In the genomic region with DNA sequence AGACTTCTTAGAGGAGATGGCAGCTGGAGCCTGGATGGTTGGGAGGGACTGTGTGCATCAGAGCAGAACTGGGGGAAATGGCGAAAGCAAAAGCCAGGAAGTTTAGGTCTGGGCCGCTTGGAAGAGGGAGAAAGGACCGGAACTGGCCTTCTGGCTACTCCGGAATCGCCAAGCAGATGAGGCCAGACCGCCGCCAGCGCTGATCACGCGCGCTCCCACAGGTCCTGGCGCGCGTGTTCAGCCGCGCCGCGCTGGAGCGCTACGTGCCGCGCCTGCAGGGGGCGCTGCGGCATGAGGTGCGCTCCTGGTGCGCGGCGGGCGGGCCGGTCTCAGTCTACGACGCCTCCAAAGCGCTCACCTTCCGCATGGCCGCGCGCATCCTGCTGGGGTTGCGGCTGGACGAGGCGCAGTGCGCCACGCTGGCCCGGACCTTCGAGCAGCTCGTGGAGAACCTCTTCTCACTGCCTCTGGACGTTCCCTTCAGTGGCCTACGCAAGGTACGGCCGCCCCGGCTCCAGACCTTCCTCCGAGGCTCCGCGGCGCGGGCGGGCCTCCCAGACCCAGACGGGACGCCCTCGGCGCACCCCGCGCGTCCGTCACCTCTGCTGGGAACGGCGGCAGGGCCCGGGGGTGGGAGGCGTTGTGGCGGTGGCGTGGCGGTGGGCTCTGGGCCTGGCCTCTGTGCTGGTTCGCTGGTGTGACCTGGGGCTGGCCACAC, we compare ENCODE assay signal across 9 cellular contexts. TPM values are rescaled to one million over a fixed set of nuclear protein-coding genes. Genes with fewer than 3 reads are reported as not detected.
A peak's percentile ranks its signal among the peaks of the same experiment; 100 is the strongest.
DNase-seq lines count a peak whose midpoint lies in the region; ATAC-seq and TF ChIP-seq lines count a peak whose summit lies in the region.
"Had no signal": no experiment of that assay in that cellular context is flagged by ENCODE, and none has a peak within 500 bp of the region (broad histone marks: within the 10 kb centered on the region; RNA-seq: fewer than 3 reads in every experiment).

No MANE protein-coding gene starts in this region.

- H3K18ac ChIP-seq in IMR-90 (ENCODE audit: low read depth, low read length) = no peak overlapping the region

- BruUV-seq in IMR-90 (replicated peaks; lab: Mats Ljungman, UMichigan) = no TSS peak

- H2BK120ac ChIP-seq in IMR-90 (ENCODE audit: low read depth, low read length) = no peak overlapping the region

- H2BK20ac ChIP-seq in IMR-90 (ENCODE audit: low read depth, low read length) = no peak overlapping the region; the same call in 1 of the 2 replicates

- dilution Hi-C loops in IMR-90 (cut with HindIII; ENCODE audit: low sequenced_read_pairs, unreplicated experiment) = no loop called here

- H4K91ac ChIP-seq in IMR-90 (ENCODE audit: insufficient read depth, low read depth, low read length) = no peak overlapping the region

- no peak overlapping the region for H2BK5ac ChIP-seq in IMR-90 (ENCODE audit: low read depth, low read length, poor library complexity, severe bottlenecking)

- peaks cover 28% of the 10 kb centered on the region for H3K4me1 Mint-ChIP-seq in stimulated activated memory B cell treated with anti-CD40 and anti-IgM and Interleukin-4, amounts not matched to agents 10 μg/mL and 1 μg/mL and 100 μg/mL, for 72 hours

- H3K4me1 ChIP-seq in ES-I3 (ENCODE audit: insufficient read depth, low read length) (no peaks in the 10 kb centered on the region), IMR-90 (ENCODE audit: control insufficient read depth, insufficient read depth, low read length) (peaks cover 6% of the 10 kb centered on the region; the same call in 1 of the 2 replicates), left lung (peaks cover 16 to 31% of the 10 kb centered on the region in 2 donors)

- H3K36me3 ChIP-seq in ES-I3 (ENCODE audit: insufficient read depth, low read length) = no peaks in the 10 kb centered on the region
- no peaks in the 10 kb centered on the region; the same call in 1 of the 2 replicates for H3K36me3 ChIP-seq in IMR-90 (ENCODE audit: control insufficient read depth, insufficient read depth, low read length)
- peaks cover 0 to 46% of the 10 kb centered on the region in 2 donors for H3K36me3 ChIP-seq in left lung

- DNase-seq in IMR-90 (peak; percentile 44), cardiac fibroblast (ENCODE audit: low read depth in 2 of 2) (peak; percentile 53), left lung (peak in 1 of 2 donors; percentile 84), NCI-H1092 treated with DMSO at 0.1 percent for 48 hours (lab: John Stamatoyannopoulos, UW) (no peak)
- DNase-seq in NK-92 treated with Interleukin-12 subunit alpha and Interleukin-12 subunit beta, amount 100 ng/mL, for 24 hours (lab: John Stamatoyannopoulos, UW) = no peak
- DNase-seq in effector CD8-positive, alpha-beta T cell (lab: John Stamatoyannopoulos, UW) = no peak

- peak overlapping the region in 1 of 2 experiments; percentile 52; a peak in 1 of 4 replicates for H4K8ac ChIP-seq in IMR-90 (ENCODE audit: low read depth in 2 of 2, low read length in 2 of 2)

- H3K36me3 Mint-ChIP-seq in stimulated activated memory B cell treated with anti-CD40 and anti-IgM and Interleukin-4, amounts not matched to agents 10 μg/mL and 1 μg/mL and 100 μg/mL, for 72 hours = peaks cover 24% of the 10 kb centered on the region

- TF ChIP-seq CTCF in IMR-90 (conservative IDR thresholded peaks at IDR 0.05; ENCODE audit: low read depth, low read length) (peak; percentile 63), cardiac fibroblast (IDR thresholded peaks at IDR 0.05; ENCODE audit: low read depth, low read length) (peak; percentile 23), left lung (IDR thresholded peaks at IDR 0.05) (peak; percentile 37 to 54)

- H3K9me1 ChIP-seq in IMR-90 (ENCODE audit: insufficient read depth, low read length) = no peaks in the 10 kb centered on the region

- no peaks in the 10 kb centered on the region for H3K79me1 ChIP-seq in IMR-90 (ENCODE audit: low read depth in 1 of 2, low read length in 2 of 2)

- H3K27me3 ChIP-seq in IMR-90 (ENCODE audit: control insufficient read depth, insufficient read depth, low read length) (peaks cover 75% of the 10 kb centered on the region), left lung (peaks cover 79 to 82% of the 10 kb centered on the region in 2 donors)

- 4% methylated on average over 40 of the region's 72 CpGs; no CpG with 5 or more reads in 1 of the 2 experiments for WGBS in IMR-90 (ENCODE audit: extremely low coverage in 2 of 2, insufficient read length in 1 of 2), 2 experiments

- H3K27ac ChIP-seq in IMR-90 (ENCODE audit: insufficient read depth, low read length) (no peak overlapping the region), left lung (no peak overlapping the region)

- ATAC-seq in IMR-90 (ENCODE audit: low read depth) (peak; percentile 73), left lung (peak; percentile 88)
- ATAC-seq in stimulated activated memory B cell treated with anti-CD40 and anti-IgM and Interleukin-4, amounts not matched to agents 10 μg/mL and 1 μg/mL and 100 μg/mL, for 72 hours = peak; percentile 74

- H3K14ac ChIP-seq in IMR-90 (replicated peaks; ENCODE audit: low read depth, low read length) = no peak overlapping the region; the same call in 1 of the 2 replicates

- no peak overlapping the region for H3K4ac ChIP-seq in IMR-90 (ENCODE audit: low read depth, low read length)

- POLR2A ChIA-PET in IMR-90 (lab: Charles Lee; ENCODE audit: unreplicated experiment) = no interaction called here

- intact Hi-C loops in IMR-90 (cut with micrococcal nuclease) (no loop called here), left lung (cut with DNase I) (no loop called here)

- no peak overlapping the region for H3K27ac Mint-ChIP-seq in stimulated activated memory B cell treated with anti-CD40 and anti-IgM and Interleukin-4, amounts not matched to agents 10 μg/mL and 1 μg/mL and 100 μg/mL, for 72 hours

- peak overlapping the region; percentile 84 for H3K4me3 Mint-ChIP-seq in stimulated activated memory B cell treated with anti-CD40 and anti-IgM and Interleukin-4, amounts not matched to agents 10 μg/mL and 1 μg/mL and 100 μg/mL, for 72 hours

- H3K23ac ChIP-seq in IMR-90 (ENCODE audit: low read depth, low read length) = 0 out of 2 replicates have a peak overlapping the region, but pooled peaks have one; percentile 73

- H3K4me3 ChIP-seq in IMR-90 (ENCODE audit: insufficient read depth, low read depth, low read length) = peak overlapping the region; percentile 36
- peak overlapping the region; percentile 30 to 45 for H3K4me3 ChIP-seq in cardiac fibroblast (replicated peaks in 1 of 2; ENCODE audit: low read depth in 2 of 2, low read length in 2 of 2)
- H3K4me3 ChIP-seq in left lung = peak overlapping the region; percentile 5 to 17

- no peaks in the 10 kb centered on the region; the same call in 1 of the 2 replicates for H3K9me3 ChIP-seq in ES-I3 (ENCODE audit: control insufficient read depth, insufficient read depth, low read length)
- H3K9me3 ChIP-seq in IMR-90 (ENCODE audit: control insufficient read depth, insufficient read depth, low read length) = no peaks in the 10 kb centered on the region
- H3K9me3 ChIP-seq in left lung = no peaks in the 10 kb centered on the region

- no peak for TF ChIP-seq POLR2A in IMR-90 (IDR thresholded peaks at IDR 0.05; ENCODE audit: low read depth, low read length)

- peak overlapping the region; percentile 53 for H3K9ac ChIP-seq in ES-I3 (ENCODE audit: low read depth, low read length)
- no peak overlapping the region for H3K9ac ChIP-seq in IMR-90 (ENCODE audit: low read depth, low read length)

- no peak overlapping the region for H4K5ac ChIP-seq in IMR-90 (ENCODE audit: low read depth, low read length)

- CTCF ChIA-PET in IMR-90 (lab: Yijun Ruan, JAX) = interaction anchor here (0.7 to 1.1 kb wide), 2 partner anchors 9 kb away, joined by 4 to 6 read pairs; no protein-coding TSS in a partner anchor

- in situ Hi-C loops in IMR-90 (cut with MboI; ENCODE audit: low sequenced_read_pairs) = no loop called here

- H3K4me2 ChIP-seq in IMR-90 (ENCODE audit: low read depth, low read length) = peak overlapping the region; percentile 83

- H2AFZ ChIP-seq in IMR-90 (replicated peaks; ENCODE audit: low read length, poor library complexity) = peak overlapping the region; percentile 89

- no peaks in the 10 kb centered on the region for H3K9me3 Mint-ChIP-seq in stimulated activated memory B cell treated with anti-CD40 and anti-IgM and Interleukin-4, amounts not matched to agents 10 μg/mL and 1 μg/mL and 100 μg/mL, for 72 hours

- TF ChIP-seq RAD21 in IMR-90 (IDR thresholded peaks at IDR 0.05; ENCODE audit: low read length) = peak; percentile 27; the same call in 1 of the 2 replicates

- peaks cover 4% of the 10 kb centered on the region; the same call in 1 of the 2 replicates for H4K20me1 ChIP-seq in IMR-90 (ENCODE audit: insufficient read depth, low read length)

- H3K27me3 Mint-ChIP-seq in stimulated activated memory B cell treated with anti-CD40 and anti-IgM and Interleukin-4, amounts not matched to agents 10 μg/mL and 1 μg/mL and 100 μg/mL, for 72 hours = peaks cover 55% of the 10 kb centered on the region

- no peak overlapping the region for H3K56ac ChIP-seq in IMR-90 (ENCODE audit: extremely low read depth, insufficient read depth, low read length)

- no peak overlapping the region for H2BK15ac ChIP-seq in IMR-90 (ENCODE audit: low read depth, low read length)

- peak overlapping the region; percentile 38 for H2AK9ac ChIP-seq in IMR-90 (replicated peaks; ENCODE audit: low read depth, low read length, poor library complexity)

- no peak overlapping the region for H2AK5ac ChIP-seq in IMR-90 (ENCODE audit: low read depth, low read length)

TF ChIP-seq in IMR-90, 13 proteins besides CTCF, POLR2A, EP300 and RAD21 (continues in another document):
- TF ChIP-seq CEBPB (IDR thresholded peaks at IDR 0.05; ENCODE audit: low read depth, low read length) (no peak), MXI1 (IDR thresholded peaks at IDR 0.05; ENCODE audit: borderline replicate concordance, low read depth, low read length) (no peak), MAFK (IDR thresholded peaks at IDR 0.05; ENCODE audit: low read depth, low read length) (no peak), FOS (IDR thresholded peaks at IDR 0.05; ENCODE audit: low read depth, low read length) (no peak)
- TF ChIP-seq, protein P1, sequence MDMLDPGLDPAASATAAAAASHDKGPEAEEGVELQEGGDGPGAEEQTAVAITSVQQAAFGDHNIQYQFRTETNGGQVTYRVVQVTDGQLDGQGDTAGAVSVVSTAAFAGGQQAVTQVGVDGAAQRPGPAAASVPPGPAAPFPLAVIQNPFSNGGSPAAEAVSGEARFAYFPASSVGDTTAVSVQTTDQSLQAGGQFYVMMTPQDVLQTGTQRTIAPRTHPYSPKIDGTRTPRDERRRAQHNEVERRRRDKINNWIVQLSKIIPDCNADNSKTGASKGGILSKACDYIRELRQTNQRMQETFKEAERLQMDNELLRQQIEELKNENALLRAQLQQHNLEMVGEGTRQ (IDR thresholded peaks at IDR 0.05; ENCODE audit: low read depth, low read length) = no peak

RNA-seq across cellular contexts. Expression of a gene that starts 2.1 kb away (rescaled TPM):
- total RNA-seq in IMR-90 (2012; rRNA removed) (under 0.01 TPM in 1 of 2 replicates, not detected in the other), left lung (under 1 TPM; 0.09 to 0.42 TPM)
- 0.01 and 0.02 TPM in 2 replicates for polyA plus RNA-seq in IMR-90 (2012; rRNA removed)
- polyA plus RNA-seq in IMR-90 (2012; cell fraction: cytosol; rRNA removed) = 0.06 and 0.11 TPM in 2 replicates
- polyA plus RNA-seq in IMR-90 (2012; cell fraction: nucleus; rRNA removed; ENCODE audit: low replicate concordance) = 0.13 and 0.20 TPM in 2 replicates

RNA-seq across cellular contexts. Expression of a gene that starts 11.0 kb away (rescaled TPM):
- not detected in 2 replicates for total RNA-seq in IMR-90 (2012; rRNA removed)
- 0.15 TPM in 1 of 2 replicates, not detected in the other for polyA plus RNA-seq in IMR-90 (2012; rRNA removed)
- 0.06 and 0.07 TPM in 2 replicates for polyA plus RNA-seq in IMR-90 (2012; cell fraction: cytosol; rRNA removed)
- 0.37 and 0.38 TPM in 2 replicates for polyA plus RNA-seq in IMR-90 (2012; cell fraction: nucleus; rRNA removed; ENCODE audit: low replicate concordance)
- under 1 TPM in 1 of 2 donors, not detected in 1; 0.21 TPM for total RNA-seq in left lung
- total RNA-seq: NCI-H460 had no signal

Comparison
In these comparisons a context has a peak if more than half of its experiments do, and no peak if none do; other contexts are left out.
1. DNase-seq: peak in IMR-90 (single experiment) and cardiac fibroblast (2 of 2); none in NK-92 treated with Interleukin-12 subunit alpha and Interleukin-12 subunit beta, amount 100 ng/mL, for 24 hours (single experiment), effector CD8-positive, alpha-beta T cell (single experiment) and NCI-H1092 treated with DMSO at 0.1 percent for 48 hours (single experiment).
2. Peak in every context shown above with its lines, with median percentiles within 50 percentile points of each other: ATAC-seq, H3K4me3 ChIP-seq and CTCF ChIP-seq.